8 cellular contexts compared by ENCODE assay signal in genomic region chr14:75521415-75522199, GRCh38. TPM values are rescaled to one million over a fixed set of nuclear protein-coding genes. Genes with fewer than 3 reads are reported as not detected.
DNase-seq lines count a peak whose midpoint lies in the region; ATAC-seq and TF ChIP-seq lines count a peak whose summit lies in the region.

No MANE protein-coding gene starts in this region.

- WGBS in smooth muscle cell (ENCODE audit: low lambda C conversion rate): 62% methylated on average over 11 of the region's 11 CpGs

- H3K9ac ChIP-seq in duodenal mucosa (ENCODE audit: low read depth in 1 of 2, low read length in 2 of 2) (peak overlapping the region in 1 of 2 donors; percentile 40), smooth muscle cell (ENCODE audit: low read depth) (no peak overlapping the region)

- H3K36me3 ChIP-seq in duodenal mucosa (ENCODE audit: control insufficient read depth in 1 of 2, insufficient read depth in 2 of 2, low read length in 2 of 2) (no peaks in the 10 kb centered on the region), thoracic aorta (no peaks in the 10 kb centered on the region), smooth muscle cell (ENCODE audit: low read depth) (no peaks in the 10 kb centered on the region)

- CTCF ChIA-PET in activated CD8-positive, alpha-beta memory T cell treated with anti-CD3 and anti-CD28 coated beads, Interleukin-2, amount 10 ng/mL, durations not matched to agents 7 days and 5 days (lab: Charles Lee): interaction anchor here (0.7 to 15.3 kb wide), 12 partner anchors 10 to 394 kb away, joined by 3 to 152 read pairs (median 8); partner anchors contain the start of gene FLVCR2

- no peaks in the 10 kb centered on the region for H4K20me1 ChIP-seq in smooth muscle cell (ENCODE audit: low read depth)

- H3K4me3 Mint-ChIP-seq in activated CD8-positive, alpha-beta memory T cell treated with anti-CD3 and anti-CD28 coated beads, Interleukin-2, amount 10 ng/mL, durations not matched to agents 7 days and 5 days: peak overlapping the region; percentile 99

- no peak for DNase-seq in activated CD8-positive, alpha-beta memory T cell treated with anti-CD3 and anti-CD28 coated beads, Interleukin-2, amount 10 ng/mL, durations not matched to agents 7 days and 5 days
- no peak for DNase-seq in activated CD8-positive, alpha-beta memory T cell treated with anti-CD3 and anti-CD28 coated beads, Interleukin-2, amount 50 U/mL, for 4 hours
- DNase-seq in HuH-7.5 (ENCODE audit: low spot score): peak; percentile 44
- DNase-seq in thoracic aorta (ENCODE audit: low spot score): no peak
- no peak for DNase-seq in activated CD4-positive, alpha-beta T cell treated with anti-CD3 and anti-CD28 coated beads for 48 hours
- no peak for DNase-seq in smooth muscle cell (lab: John Stamatoyannopoulos, UW; ENCODE audit: unreplicated experiment)
- no peak for DNase-seq in HK-2 (ENCODE audit: unreplicated experiment)

- no peaks in the 10 kb centered on the region for H3K27me3 ChIP-seq in duodenal mucosa (ENCODE audit: control insufficient read depth in 1 of 2, insufficient read depth in 2 of 2, low read length in 2 of 2)
- H3K27me3 ChIP-seq in thoracic aorta (replicated peaks; ENCODE audit: insufficient read depth): no peaks in the 10 kb centered on the region
- H3K27me3 ChIP-seq in smooth muscle cell (ENCODE audit: low read depth): no peaks in the 10 kb centered on the region

- H3K9me3 Mint-ChIP-seq in activated CD8-positive, alpha-beta memory T cell treated with anti-CD3 and anti-CD28 coated beads, Interleukin-2, amount 10 ng/mL, durations not matched to agents 7 days and 5 days (ENCODE audit: low read depth): no peaks in the 10 kb centered on the region

- peaks cover 37% of the 10 kb centered on the region for H3K36me3 Mint-ChIP-seq in activated CD8-positive, alpha-beta memory T cell treated with anti-CD3 and anti-CD28 coated beads, Interleukin-2, amount 10 ng/mL, durations not matched to agents 7 days and 5 days

- H3K4me2 ChIP-seq in smooth muscle cell: no peak overlapping the region

- H3K27ac ChIP-seq in duodenal mucosa (ENCODE audit: low read depth, low read length) (no peak overlapping the region), thoracic aorta (no peak overlapping the region), smooth muscle cell (ENCODE audit: low read depth) (no peak overlapping the region)

- no peak overlapping the region for H2AFZ ChIP-seq in smooth muscle cell (ENCODE audit: low read depth)

- H3K79me2 ChIP-seq in smooth muscle cell (ENCODE audit: low read depth): no peaks in the 10 kb centered on the region

- no peaks in the 10 kb centered on the region for H3K27me3 Mint-ChIP-seq in activated CD8-positive, alpha-beta memory T cell treated with anti-CD3 and anti-CD28 coated beads, Interleukin-2, amount 10 ng/mL, durations not matched to agents 7 days and 5 days

- no peak for TF ChIP-seq CTCF in thoracic aorta (IDR thresholded peaks at IDR 0.05)
- TF ChIP-seq CTCF in smooth muscle cell (IDR thresholded peaks at IDR 0.05; ENCODE audit: borderline replicate concordance, insufficient read depth, poor library complexity, severe bottlenecking): no peak

- peaks cover 73% of the 10 kb centered on the region for H3K4me1 Mint-ChIP-seq in activated CD8-positive, alpha-beta memory T cell treated with anti-CD3 and anti-CD28 coated beads, Interleukin-2, amount 10 ng/mL, durations not matched to agents 7 days and 5 days

- peak overlapping the region; percentile 97 for H3K27ac Mint-ChIP-seq in activated CD8-positive, alpha-beta memory T cell treated with anti-CD3 and anti-CD28 coated beads, Interleukin-2, amount 10 ng/mL, durations not matched to agents 7 days and 5 days

- no peaks in the 10 kb centered on the region for H3K9me3 ChIP-seq in duodenal mucosa (ENCODE audit: control insufficient read depth in 1 of 2, low read length in 2 of 2)
- no peaks in the 10 kb centered on the region for H3K9me3 ChIP-seq in thoracic aorta
- no peaks in the 10 kb centered on the region for H3K9me3 ChIP-seq in smooth muscle cell (replicated peaks; ENCODE audit: low read depth)

- H3K4me3 ChIP-seq in duodenal mucosa (ENCODE audit: low read depth in 1 of 2, low read length in 2 of 2): peak overlapping the region; percentile 23 to 61
- H3K4me3 ChIP-seq in thoracic aorta: peak overlapping the region; percentile 68
- H3K4me3 ChIP-seq in smooth muscle cell: no peak overlapping the region

- no peaks in the 10 kb centered on the region for H3F3A ChIP-seq in smooth muscle cell (ENCODE audit: low read depth)

- H3K4me1 ChIP-seq in duodenal mucosa (ENCODE audit: control insufficient read depth in 1 of 2, insufficient read depth in 2 of 2, low read length in 2 of 2) (peaks cover 22 to 30% of the 10 kb centered on the region in 2 donors), thoracic aorta (ENCODE audit: control insufficient read depth in 1 of 2, low read depth in 2 of 2) (no peaks in the 10 kb centered on the region), smooth muscle cell (ENCODE audit: low read depth) (no peaks in the 10 kb centered on the region)

- peak; percentile 20 for ATAC-seq in activated CD8-positive, alpha-beta memory T cell treated with anti-CD3 and anti-CD28 coated beads, Interleukin-2, amount 10 ng/mL, durations not matched to agents 7 days and 5 days
- ATAC-seq in thoracic aorta (ENCODE audit: insufficient number of reproducible peaks, low FRiP score, low read depth): no peak

RNA-seq across cellular contexts. Expression of gene BATF, which starts 0.7 kb away (rescaled TPM):
- total RNA-seq in activated CD8-positive, alpha-beta memory T cell treated with anti-CD3 and anti-CD28 coated beads, Interleukin-2, amount 10 ng/mL, durations not matched to agents 7 days and 5 days: 10 to 100 TPM; 74.6 to 81.3 TPM
- total RNA-seq in thoracic aorta (1 to 10 TPM; 3.7 to 9.5 TPM), smooth muscle cell (not detected in 2 replicates)
- not detected in 2 replicates for polyA plus RNA-seq in smooth muscle cell

RNA-seq across cellular contexts. Expression of gene FLVCR2, which starts 56.8 kb away (rescaled TPM):
- total RNA-seq in activated CD8-positive, alpha-beta memory T cell treated with anti-CD3 and anti-CD28 coated beads, Interleukin-2, amount 10 ng/mL, durations not matched to agents 7 days and 5 days: 1 to 10 TPM; 2.1 to 5.8 TPM
- total RNA-seq in thoracic aorta (1 to 10 TPM; 6.2 to 8.3 TPM), smooth muscle cell (3.9 and 13.3 TPM in 2 replicates)
- 3.0 and 3.5 TPM in 2 replicates for polyA plus RNA-seq in smooth muscle cell

Comparison
In these comparisons a context has a peak if more than half of its experiments do, and no peak if none do; other contexts are left out.
1. RNA of gene BATF, which starts 0.7 kb away (total RNA-seq): 74.6 to 81.3 TPM in activated CD8-positive, alpha-beta memory T cell treated with anti-CD3 and anti-CD28 coated beads, Interleukin-2, amount 10 ng/mL, durations not matched to agents 7 days and 5 days; 3.7 to 9.5 TPM in thoracic aorta and not detected in smooth muscle cell; every median in the first group is over 4 times any median in the second.